Comparison of ENCODE assay signal across 7 cellular contexts in genomic region chr12:51819851-51820720, GRCh38. TPM values are rescaled to one million over a fixed set of nuclear protein-coding genes. Genes with fewer than 3 reads are reported as not detected.
DNase-seq lines count a peak whose midpoint lies in the region; ATAC-seq and TF ChIP-seq lines count a peak whose summit lies in the region.

No MANE protein-coding gene starts in this region.

- H3K23ac ChIP-seq in mesenchymal stem cell (ENCODE audit: low read length in 2 of 2) = peak overlapping the region in 1 of 2 experiments; percentile 36

- DNase-seq in GDM1 (lab: John Stamatoyannopoulos, UW) (peak; percentile 15), NCI-H2107 (lab: John Stamatoyannopoulos, UW) (peak; percentile 64), body of pancreas (peak; percentile 29 to 63 (median 52)), lower lobe of right lung (peak; percentile 36), upper lobe of right lung (peak; percentile 56), mesenchymal stem cell (no peak)
- no peak for DNase-seq in central memory CD4-positive, alpha-beta T cell

- peak overlapping the region; percentile 4 to 5 for H3K4me3 ChIP-seq in body of pancreas
- peak overlapping the region; percentile 61 for H3K4me3 ChIP-seq in lower lobe of right lung
- peak overlapping the region; percentile 50 for H3K4me3 ChIP-seq in upper lobe of right lung
- H3K4me3 ChIP-seq in mesenchymal stem cell (ENCODE audit: insufficient read depth in 1 of 2, low read depth in 1 of 2, low read length in 2 of 2) = no peak overlapping the region

- no peak overlapping the region for H2BK12ac ChIP-seq in mesenchymal stem cell (ENCODE audit: low read length in 2 of 2)

- peaks cover 29% of the 10 kb centered on the region for H3K4me1 ChIP-seq in body of pancreas
- H3K4me1 ChIP-seq in lower lobe of right lung = peaks cover 16% of the 10 kb centered on the region
- peaks cover 6% of the 10 kb centered on the region for H3K4me1 ChIP-seq in upper lobe of right lung
- H3K4me1 ChIP-seq in mesenchymal stem cell (ENCODE audit: control insufficient read depth, insufficient read depth, low read depth, low read length) = peaks cover 6% of the 10 kb centered on the region

- H3K79me1 ChIP-seq in mesenchymal stem cell (replicated peaks; ENCODE audit: low read length, poor library complexity, severe bottlenecking) = no peaks in the 10 kb centered on the region

- no peak overlapping the region for H4K8ac ChIP-seq in mesenchymal stem cell (ENCODE audit: low read length)

- no peak for ATAC-seq in body of pancreas
- ATAC-seq in lower lobe of right lung = peak; percentile 51 to 53
- peak; percentile 63 for ATAC-seq in upper lobe of right lung

- H3K4me2 ChIP-seq in mesenchymal stem cell (ENCODE audit: low read length, poor library complexity, severe bottlenecking) = no peak overlapping the region

- no peak overlapping the region for H2AK5ac ChIP-seq in mesenchymal stem cell (ENCODE audit: low read length, severe bottlenecking)

- no peaks in the 10 kb centered on the region for H3K36me3 ChIP-seq in body of pancreas (replicated peaks in 1 of 2; ENCODE audit: insufficient read depth in 1 of 2, low read depth in 2 of 2)
- H3K36me3 ChIP-seq in lower lobe of right lung = no peaks in the 10 kb centered on the region
- no peaks in the 10 kb centered on the region for H3K36me3 ChIP-seq in upper lobe of right lung
- H3K36me3 ChIP-seq in mesenchymal stem cell (ENCODE audit: control insufficient read depth in 1 of 2, insufficient read depth in 2 of 2, low read depth in 1 of 2, low read length in 2 of 2) = peaks cover 0 to 3% of the 10 kb centered on the region in 2 experiments

- no peaks in the 10 kb centered on the region for H3K9me3 ChIP-seq in body of pancreas
- no peaks in the 10 kb centered on the region for H3K9me3 ChIP-seq in lower lobe of right lung
- H3K9me3 ChIP-seq in upper lobe of right lung = no peaks in the 10 kb centered on the region
- no peaks in the 10 kb centered on the region for H3K9me3 ChIP-seq in mesenchymal stem cell (ENCODE audit: control insufficient read depth, low read length)

- H4K91ac ChIP-seq in mesenchymal stem cell (ENCODE audit: low read length) = no peak overlapping the region

- H3K18ac ChIP-seq in mesenchymal stem cell (ENCODE audit: low read depth in 1 of 2, low read length in 2 of 2) = no peak overlapping the region

- no peaks in the 10 kb centered on the region for H3K27me3 ChIP-seq in body of pancreas
- peaks cover 8% of the 10 kb centered on the region for H3K27me3 ChIP-seq in lower lobe of right lung (ENCODE audit: low read depth)
- H3K27me3 ChIP-seq in upper lobe of right lung = peaks cover 3% of the 10 kb centered on the region
- H3K27me3 ChIP-seq in mesenchymal stem cell (ENCODE audit: control insufficient read depth in 1 of 2, insufficient read depth in 1 of 2, low read length in 2 of 2) = peaks cover 24 to 55% of the 10 kb centered on the region in 2 experiments

- H2AFZ ChIP-seq in mesenchymal stem cell (ENCODE audit: low read depth, low read length) = no peak overlapping the region

- TF ChIP-seq CTCF in body of pancreas (IDR thresholded peaks at IDR 0.05) (peak in 1 of 7 experiments; percentile 13), lower lobe of right lung (IDR thresholded peaks at IDR 0.05) (peak; percentile 38), upper lobe of right lung (IDR thresholded peaks at IDR 0.05) (peak; percentile 19)

- no peak overlapping the region for H3K4ac ChIP-seq in mesenchymal stem cell (ENCODE audit: low read depth in 1 of 2, low read length in 2 of 2)

- H3K27ac ChIP-seq in body of pancreas = peak overlapping the region; percentile 22 to 74 (median 50)
- H3K27ac ChIP-seq in lower lobe of right lung = peak overlapping the region; percentile 74
- peak overlapping the region; percentile 55 for H3K27ac ChIP-seq in upper lobe of right lung
- no peak overlapping the region for H3K27ac ChIP-seq in mesenchymal stem cell (ENCODE audit: low read length, poor library complexity, severe bottlenecking)

- peak overlapping the region in 1 of 2 experiments; percentile 64 for H3K14ac ChIP-seq in mesenchymal stem cell (ENCODE audit: low read length in 2 of 2)

- intact Hi-C loops in body of pancreas (cut with DNase I) = loop anchor here (10.0 kb wide), 2 partner anchors 285 to 395 kb away; partner anchors contain the start of gene SLC4A8
- intact Hi-C loops in lower lobe of right lung (cut with DNase I) = no loop called here
- intact Hi-C loops in upper lobe of right lung (cut with DNase I) = no loop called here

- no peak overlapping the region for H2BK15ac ChIP-seq in mesenchymal stem cell (ENCODE audit: low read depth, poor library complexity, severe bottlenecking)

- no peak overlapping the region for H2BK5ac ChIP-seq in mesenchymal stem cell (ENCODE audit: low read depth, low read length, poor library complexity, severe bottlenecking)

- 25% methylated on average over 12 to 46 of the region's 49 CpGs for WGBS in body of pancreas, 2 donors
- 79% methylated on average over 44 of the region's 49 CpGs for WGBS in mesenchymal stem cell

- H2BK120ac ChIP-seq in mesenchymal stem cell (ENCODE audit: low read depth, low read length) = no peak overlapping the region

- H3K9ac ChIP-seq in mesenchymal stem cell (ENCODE audit: low read length) = no peak overlapping the region

- peak in 2 of 3 donors; percentile 15 to 23 for TF ChIP-seq POLR2A in body of pancreas (IDR thresholded peaks at IDR 0.05)

RNA-seq across cellular contexts. Expression of gene FIGNL2, which starts 28.4 kb away (rescaled TPM):
- under 1 TPM; 0.33 to 0.52 TPM for total RNA-seq in body of pancreas
- 0.95 TPM for total RNA-seq in lower lobe of right lung
- 1.5 TPM for total RNA-seq in upper lobe of right lung
- 0.62 TPM for polyA plus RNA-seq in mesenchymal stem cell (2013, experiment 1 of 2)
- polyA plus RNA-seq in mesenchymal stem cell (2013, experiment 2 of 2) = 0.71 TPM

Comparison
In these comparisons a context has a peak if more than half of its experiments do, and no peak if none do; other contexts are left out.
1. DNase-seq: peak in GDM1 (single experiment), NCI-H2107 (single experiment), body of pancreas (4 of 4), lower lobe of right lung (single experiment) and upper lobe of right lung (single experiment); none in central memory CD4-positive, alpha-beta T cell (single experiment) and mesenchymal stem cell (single experiment).
2. H3K4me3 ChIP-seq: peak in body of pancreas (2 of 2), lower lobe of right lung (single experiment) and upper lobe of right lung (single experiment); none in mesenchymal stem cell (0 of 2).